ENCODE assay signal across 16 cellular contexts in the genomic region with DNA sequence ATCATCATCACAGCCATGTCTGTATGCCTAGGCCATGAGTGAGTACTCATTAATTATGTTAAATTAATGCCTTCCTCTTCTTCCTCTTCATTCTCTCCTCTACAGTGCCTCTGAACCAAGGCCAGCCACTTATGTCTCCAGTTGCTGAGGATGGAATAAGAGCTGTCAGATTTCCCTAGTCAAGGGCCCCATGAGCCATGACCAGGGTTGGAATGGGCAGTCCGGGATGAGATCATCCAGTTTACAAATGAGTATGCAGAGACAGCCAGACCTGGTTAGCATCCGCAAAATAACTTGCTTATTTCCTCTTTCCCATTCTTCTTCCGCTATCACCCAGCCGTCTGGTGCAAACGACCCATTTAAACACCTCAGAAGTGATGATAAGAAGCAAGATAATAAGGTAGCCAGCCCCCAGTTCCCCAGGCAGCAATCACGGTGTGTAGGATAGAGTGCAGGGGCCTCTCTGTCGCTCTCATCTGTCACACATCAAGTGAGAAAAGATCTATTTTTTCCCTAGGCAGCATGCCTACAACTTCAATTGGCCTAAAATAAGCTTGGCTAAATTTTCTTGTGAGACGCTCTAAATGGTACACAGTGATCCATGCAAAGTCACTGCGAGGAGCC.
"Had no signal": no experiment of that assay in that cellular context is flagged by ENCODE, and none has a peak within 500 bp of the region (broad histone marks: within the 10 kb centered on the region; RNA-seq: fewer than 3 reads in every experiment).

No MANE protein-coding gene starts in this region.

- H3K27me3 ChIP-seq: adrenal gland, colonic mucosa, esophagus squamous epithelium, pancreas, suprapubic skin, upper lobe of left lung had no signal

- H3K27ac ChIP-seq: adrenal gland, colonic mucosa, esophagus squamous epithelium, pancreas, skin epidermis, suprapubic skin, upper lobe of left lung had no signal

- DNase-seq: activated CD4-positive, alpha-beta memory T cell treated with anti-CD3 and anti-CD28 coated beads, Interleukin-2, amount 10 ng/mL, durations not matched to agents 7 days and 5 days; activated CD4-positive, alpha-beta T cell treated with anti-CD3 and anti-CD28 coated beads for 4 hours; activated effector memory CD4-positive, alpha-beta T cell treated with anti-CD3 and anti-CD28 coated beads, Interleukin-2, amount 50 U/mL, for 16 hours; activated T-cell treated with anti-CD3 and anti-CD28 coated beads, Interleukin-2, amount 50 U/mL, for 48 hours; adrenal gland; central memory CD4-positive, alpha-beta T cell; colonic mucosa; esophagus squamous epithelium; pancreas; retina; stimulated activated CD4-positive, alpha-beta T cell treated with anti-CD3 and anti-CD28 coated beads, Interleukin-4, amount 100 ng/mL, for 4 hours; stimulated activated naive CD8-positive, alpha-beta T cell treated with anti-CD3 and anti-CD28 coated beads, Interleukin-15, Interleukin-2, amounts not matched to agents 100 U/mL and 50 U/mL, for 24 hours; T-helper 2 cell; upper lobe of left lung had no signal

- H3K36me3 ChIP-seq: adrenal gland, colonic mucosa, esophagus squamous epithelium, pancreas, suprapubic skin, upper lobe of left lung had no signal

- H3K9me3 ChIP-seq: adrenal gland, colonic mucosa, esophagus squamous epithelium, pancreas, suprapubic skin, upper lobe of left lung had no signal

- ATAC-seq: pancreas; stimulated activated naive CD8-positive, alpha-beta T cell treated with anti-CD3 and anti-CD28 coated beads, Interleukin-15, Interleukin-2, amounts not matched to agents 100 U/mL and 50 U/mL, for 24 hours had no signal

- H3K4me3 ChIP-seq: adrenal gland, colonic mucosa, esophagus squamous epithelium, pancreas, skin epidermis, suprapubic skin, upper lobe of left lung had no signal

- H3K4me1 ChIP-seq: adrenal gland, colonic mucosa, esophagus squamous epithelium, suprapubic skin, upper lobe of left lung had no signal
